In genomic region chr6:14117158-14118090, GRCh38 we compare ENCODE assay signal across 8 cellular contexts. TPM values are rescaled to one million over a fixed set of nuclear protein-coding genes. Genes with fewer than 3 reads are reported as not detected.
A peak's percentile ranks its signal among the peaks of the same experiment; 100 is the strongest.
DNase-seq lines count a peak whose midpoint lies in the region; ATAC-seq, FAIRE-seq and TF ChIP-seq lines count a peak whose summit lies in the region.

Gene CD83, plus strand, starts transcription at chr6:14117772. Its CDS starts 40 bp downstream, at chr6:14117812.

- peak; percentile 75 for ATAC-seq in GM19397 (IDR thresholded peaks at IDR 0.05; ENCODE audit: unreplicated experiment)

- DNase-seq in COLO829 (ENCODE audit: low spot score) (peak; percentile 79), HL-60 (ENCODE audit: low read depth in 1 of 2, low spot score in 1 of 2) (peak; percentile 68 to 75), RWPE1 (ENCODE audit: low spot score) (peak; percentile 87), frontal cortex (ENCODE audit: low spot score in 2 of 2) (peak; percentile 90 to 93), nucleus accumbens (lab: John Stamatoyannopoulos, UW) (peak in 42 of 56 donors; percentile 16 to 79 (median 46))
- peak; percentile 79 for DNase-seq in activated effector memory CD4-positive, alpha-beta T cell treated with Interleukin-2 at 50 U/mL for 16 hours

- CTCF ChIA-PET in RWPE1 (lab: Yijun Ruan, JAX) = interaction anchor here (0.6 kb wide), 1 partner anchor 27 kb away, joined by 3 read pairs; no protein-coding TSS in a partner anchor

- H3K27ac ChIP-seq in HL-60 (replicated peaks) (peak within 1 kb of the TSS; percentile 76), RWPE1 (no peak within 1 kb of the TSS), temporal lobe (ENCODE audit: low read depth, low read length) (no peak within 1 kb of the TSS)

- FAIRE-seq in frontal cortex (lab: Jason Lieb, UNC) = no peak

- H3K4me3 ChIP-seq in HL-60 (replicated peaks; ENCODE audit: insufficient read depth, low read length) = peak within 1 kb of the TSS; percentile 68

- H3K27me3 ChIP-seq in HL-60 (ENCODE audit: insufficient read depth, poor library complexity, severe bottlenecking) = no peaks in the 10 kb centered on the region

- POLR2A ChIA-PET in RWPE1 (lab: Yijun Ruan, JAX; ENCODE audit: low non-redundant PET) = interaction anchor here (0.6 kb wide), 1 partner anchor 256 kb away, joined by 3 read pairs; no protein-coding TSS in a partner anchor

- TF ChIP-seq CTCF in HL-60 (IDR thresholded peaks at IDR 0.05; ENCODE audit: insufficient read depth, low read length) (no peak), RWPE1 (conservative IDR thresholded peaks at IDR 0.05; ENCODE audit: low read depth) (0 out of 2 replicates have a peak, but pooled peaks have one; percentile 8)

RNA-seq across cellular contexts. Expression of gene CD83, which starts in this region (rescaled TPM):
- total RNA-seq in frontal cortex (23.6 TPM), temporal lobe (17.5 TPM)
